ENCODE assay signal across 15 cellular contexts in genomic region chr9:6864102-6864501, GRCh38.
A peak's percentile ranks its signal among the peaks of the same experiment; 100 is the strongest.
DNase-seq lines count a peak whose midpoint lies in the region; ATAC-seq and TF ChIP-seq lines count a peak whose summit lies in the region.
"Had no signal": no experiment of that assay in that cellular context is flagged by ENCODE, and none has a peak within 500 bp of the region (broad histone marks: within the 10 kb centered on the region; RNA-seq: fewer than 3 reads in every experiment).

No MANE protein-coding gene starts in this region.

- peak overlapping the region; percentile 5 for H2AFZ ChIP-seq in mammary epithelial cell (ENCODE audit: low read depth, low read length)

- peaks cover 5% of the 10 kb centered on the region for H3K4me1 Mint-ChIP-seq in MCF 10A (ENCODE audit: insufficient read depth, unreplicated experiment)
- H3K4me1 Mint-ChIP-seq in activated T-cell treated with anti-CD3 and anti-CD28 coated beads, Interleukin-2, amount 50 U/mL, for 72 hours (ENCODE audit: low read depth), result peaks cover 19% of the 10 kb centered on the region

- H3K79me2 ChIP-seq in mammary epithelial cell (ENCODE audit: insufficient read depth, low read length), result peaks cover 18% of the 10 kb centered on the region

- no peak for DNase-seq in MCF 10A (ENCODE audit: unreplicated experiment)
- DNase-seq in breast epithelium (ENCODE audit: low spot score in 2 of 2), result no peak
- DNase-seq in OCI-M1 (lab: John Stamatoyannopoulos, UW), result peak; percentile 90
- no peak for DNase-seq in mammary epithelial cell
- DNase-seq in uterus, result no peak
- no peak for DNase-seq in activated T-cell treated with anti-CD3 and anti-CD28 coated beads, Interleukin-2, amount 50 U/mL, for 72 hours
- DNase-seq: BE2C; CD4-positive, alpha-beta memory T cell; DMS153; DMS79 treated with DMSO at 0.1 percent for 48 hours; EL had no signal

- intact Hi-C loops in MCF 10A (cut with micrococcal nuclease), result no loop called here
- intact Hi-C loops in breast epithelium (cut with DNase I; ENCODE audit: low total_unique reads), result no loop called here
- intact Hi-C loops in mammary epithelial cell (cut with micrococcal nuclease), result no loop called here
- intact Hi-C loops in uterus (cut with DNase I; ENCODE audit: low total_unique reads), result no loop called here

- no peaks in the 10 kb centered on the region for H3K9me3 Mint-ChIP-seq in MCF 10A (ENCODE audit: unreplicated experiment)
- peaks cover 0 to 8% of the 10 kb centered on the region in 2 donors for H3K9me3 Mint-ChIP-seq in activated T-cell treated with anti-CD3 and anti-CD28 coated beads, Interleukin-2, amount 50 U/mL, for 72 hours

- WGBS in mammary epithelial cell (ENCODE audit: low coverage, missing lambda C conversion rate), result 100% methylated on average over 1 of the region's 1 CpG

- H3K36me3 Mint-ChIP-seq in MCF 10A (ENCODE audit: insufficient read depth, unreplicated experiment), result peaks cover 24% of the 10 kb centered on the region
- peaks cover 12 to 30% of the 10 kb centered on the region in 2 donors for H3K36me3 Mint-ChIP-seq in activated T-cell treated with anti-CD3 and anti-CD28 coated beads, Interleukin-2, amount 50 U/mL, for 72 hours (ENCODE audit: insufficient read depth in 2 of 2)

- H3K4me3 ChIP-seq in breast epithelium (no peak overlapping the region), mammary epithelial cell (replicated peaks in 1 of 3; ENCODE audit: insufficient read depth in 1 of 3, low read depth in 2 of 3, low read length in 3 of 3) (no peak overlapping the region), uterus (no peak overlapping the region)
- H3K4me3 ChIP-seq: A549, HAP-1 had no signal

- POLR2A ChIA-PET in MCF 10A (lab: Yijun Ruan, JAX), result interaction anchor here (0.7 to 1.0 kb wide), 2 partner anchors 81 to 217 kb away, joined by 3 to 4 read pairs; no protein-coding TSS in a partner anchor

- H4K20me1 ChIP-seq in mammary epithelial cell (ENCODE audit: insufficient read depth, low read length), result no peaks in the 10 kb centered on the region

- no TSS peak for BruUV-seq in MCF 10A (replicated peaks; lab: Mats Ljungman, UMichigan)
- no TSS peak for BruUV-seq in mammary epithelial cell (replicated peaks; lab: Mats Ljungman, UMichigan)

- H3K4me3 Mint-ChIP-seq in MCF 10A (ENCODE audit: unreplicated experiment), result no peak overlapping the region
- no peak overlapping the region for H3K4me3 Mint-ChIP-seq in activated T-cell treated with anti-CD3 and anti-CD28 coated beads, Interleukin-2, amount 50 U/mL, for 72 hours
- H3K4me3 Mint-ChIP-seq: IgD-negative memory B cell had no signal

- in situ Hi-C loops in mammary epithelial cell (cut with MboI; ENCODE audit: low sequenced_read_pairs in 2 of 2), result no loop called here

- H3K27ac ChIP-seq in breast epithelium (no peak overlapping the region), mammary epithelial cell (ENCODE audit: insufficient read depth, low read depth, low read length) (peak overlapping the region; percentile 18), uterus (no peak overlapping the region)
- H3K27ac ChIP-seq: C4-2B had no signal

- no peaks in the 10 kb centered on the region for H3K27me3 Mint-ChIP-seq in MCF 10A (ENCODE audit: insufficient read depth, unreplicated experiment)
- H3K27me3 Mint-ChIP-seq in activated T-cell treated with anti-CD3 and anti-CD28 coated beads, Interleukin-2, amount 50 U/mL, for 72 hours (ENCODE audit: low read depth), result no peaks in the 10 kb centered on the region
- H3K27me3 Mint-ChIP-seq: CD4-positive, alpha-beta memory T cell; IgD-negative memory B cell had no signal

- H3K4me1 ChIP-seq in breast epithelium, result no peaks in the 10 kb centered on the region
- H3K4me1 ChIP-seq in mammary epithelial cell (ENCODE audit: insufficient read depth, low read length), result no peaks in the 10 kb centered on the region
- no peaks in the 10 kb centered on the region for H3K4me1 ChIP-seq in uterus
- H3K4me1 ChIP-seq: A549, HAP-1 had no signal

- TF ChIP-seq POLR2A in breast epithelium (IDR thresholded peaks at IDR 0.05) (no peak), uterus (IDR thresholded peaks at IDR 0.05) (no peak)

- H3K4me2 ChIP-seq in mammary epithelial cell (ENCODE audit: insufficient read depth, low read depth, low read length), result peak overlapping the region; percentile 6
- H3K4me2 ChIP-seq: A549 had no signal

- H3K9ac ChIP-seq in mammary epithelial cell (ENCODE audit: insufficient read depth, low read length), result no peak overlapping the region

- CTCF ChIA-PET in MCF 10A (lab: Yijun Ruan, JAX) (interaction anchor here (0.6 to 0.9 kb wide), 3 partner anchors 14 to 705 kb away, joined by 3 to 4 read pairs (median 3); no protein-coding TSS in a partner anchor), mammary epithelial cell (lab: Charles Lee; ENCODE audit: low non-redundant PET) (no interaction called here)

- peak overlapping the region; percentile 93 for H3K27ac Mint-ChIP-seq in MCF 10A (ENCODE audit: low read depth, unreplicated experiment)
- H3K27ac Mint-ChIP-seq in activated T-cell treated with anti-CD3 and anti-CD28 coated beads, Interleukin-2, amount 50 U/mL, for 72 hours, result no peak overlapping the region
- H3K27ac Mint-ChIP-seq: CD4-positive, alpha-beta memory T cell; IgD-negative memory B cell had no signal

- TF ChIP-seq CTCF in MCF 10A (IDR thresholded peaks at IDR 0.05; ENCODE audit: unreplicated experiment) (no peak), breast epithelium (IDR thresholded peaks at IDR 0.05) (no peak), mammary epithelial cell (conservative IDR thresholded peaks at IDR 0.05 in 1 of 2, IDR thresholded peaks at IDR 0.05 in 1 of 2; ENCODE audit: extremely low read depth in 1 of 2, insufficient read depth in 1 of 2, low read depth in 1 of 2, low read length in 2 of 2) (no peak), uterus (IDR thresholded peaks at IDR 0.05) (no peak)

- dilution Hi-C loops in mammary epithelial cell (cut with HindIII; ENCODE audit: low sequenced_read_pairs), result no loop called here

- ATAC-seq in activated T-cell treated with anti-CD3 and anti-CD28 coated beads, Interleukin-2, amount 50 U/mL, for 72 hours (replicated peaks in 1 of 2), result no peak
- ATAC-seq: A549 had no signal

- peaks cover 15 to 16% of the 10 kb centered on the region in 2 donors for H3K9me3 ChIP-seq in breast epithelium
- no peaks in the 10 kb centered on the region for H3K9me3 ChIP-seq in mammary epithelial cell (replicated peaks; ENCODE audit: insufficient read depth, low read length)
- peaks cover 0 to 12% of the 10 kb centered on the region in 2 donors for H3K9me3 ChIP-seq in uterus
- H3K9me3 ChIP-seq: BE2C, HAP-1 had no signal

- H3K27me3 ChIP-seq in breast epithelium (no peaks in the 10 kb centered on the region), mammary epithelial cell (ENCODE audit: insufficient read depth, low read length) (no peaks in the 10 kb centered on the region), uterus (no peaks in the 10 kb centered on the region)
- H3K27me3 ChIP-seq: BE2C had no signal

- no peaks in the 10 kb centered on the region for H3K36me3 ChIP-seq in breast epithelium
- no peaks in the 10 kb centered on the region for H3K36me3 ChIP-seq in mammary epithelial cell (ENCODE audit: insufficient read depth, low read length)
- H3K36me3 ChIP-seq in uterus, result no peaks in the 10 kb centered on the region
- H3K36me3 ChIP-seq: BE2C, HAP-1 had no signal
